22 cellular contexts compared by ENCODE assay signal in the genomic region with DNA sequence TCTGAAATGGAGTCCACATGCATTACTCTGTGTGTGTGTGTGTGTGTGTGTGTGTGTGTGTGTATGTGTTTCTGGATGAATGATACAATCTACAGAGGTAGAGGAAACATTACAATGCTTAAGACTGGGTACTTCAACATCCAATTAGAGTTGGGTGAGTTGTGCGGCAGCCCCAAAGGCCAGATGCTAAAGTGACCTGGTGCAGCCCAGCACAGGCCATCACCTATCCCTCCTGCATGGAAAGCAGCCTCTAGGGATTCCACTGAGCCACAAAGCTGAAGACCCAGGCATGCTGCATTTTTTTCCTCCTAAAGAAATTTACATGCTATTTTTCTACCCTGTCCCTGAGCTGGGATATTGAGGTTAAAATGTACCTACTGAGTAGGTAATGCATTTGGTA.
"Had no signal": no experiment of that assay in that cellular context is flagged by ENCODE, and none has a peak within 500 bp of the region (broad histone marks: within the 10 kb centered on the region; RNA-seq: fewer than 3 reads in every experiment).

No MANE protein-coding gene starts in this region.

- H3K27ac ChIP-seq: coronary artery, heart right ventricle, prostate gland, skin epidermis, spleen, suprapubic skin, upper lobe of right lung, vagina had no signal

- H3K36me3 ChIP-seq: esophagus squamous epithelium, heart right ventricle, prostate gland, spleen, suprapubic skin, transverse colon, upper lobe of right lung, vagina had no signal

- H3K27me3 ChIP-seq: esophagus squamous epithelium, spleen, suprapubic skin, transverse colon, upper lobe of right lung, vagina had no signal

- DNase-seq: dermis blood vessel endothelial cell; effector memory CD4-positive, alpha-beta T cell; esophagus squamous epithelium; foreskin melanocyte; glutamatergic neuron; heart right ventricle; hippocampal formation; immature natural killer cell; mesenchymal stem cell; naive thymus-derived CD4-positive, alpha-beta T cell; nucleus accumbens; right cardiac atrium; spleen; stimulated activated naive CD4-positive, alpha-beta T cell; stimulated activated naive CD8-positive, alpha-beta T cell treated with anti-CD3 and anti-CD28 coated beads, Interleukin-15, amount 100 ng/mL, for 72 hours; transverse colon; upper lobe of right lung had no signal

- H3K9me3 ChIP-seq: esophagus squamous epithelium, heart right ventricle, prostate gland, spleen, suprapubic skin, transverse colon, upper lobe of right lung, vagina had no signal

- H3K4me1 ChIP-seq: prostate gland, spleen, suprapubic skin, upper lobe of right lung, vagina had no signal

- H3K4me3 ChIP-seq: coronary artery, esophagus squamous epithelium, heart right ventricle, prostate gland, skin epidermis, spleen, suprapubic skin, transverse colon, upper lobe of right lung, vagina had no signal
